ENCODE assay signal across 16 cellular contexts in genomic region chr21:34535886-34536285, GRCh38. TPM values are rescaled to one million over a fixed set of nuclear protein-coding genes. Genes with fewer than 3 reads are reported as not detected.
"Had no signal": no experiment of that assay in that cellular context is flagged by ENCODE, and none has a peak within 500 bp of the region (broad histone marks: within the 10 kb centered on the region; RNA-seq: fewer than 3 reads in every experiment).

No MANE protein-coding gene starts in this region.

- DNase-seq: activated CD4-positive, alpha-beta T cell treated with anti-CD3 and anti-CD28 coated beads, Interleukin-2, amount 50 U/mL, for 1 hour; activated CD8-positive, alpha-beta memory T cell treated with anti-CD3 and anti-CD28 coated beads for 24 hours; activated gamma-delta T cell treated with Interleukin-2 at 50 U/mL for 16 hours; anterior cingulate cortex; dorsolateral prefrontal cortex; hypothalamus; pancreas; stimulated activated CD4-positive, alpha-beta T cell treated with anti-CD3 and anti-CD28 coated beads, Interleukin-2, amount 100 ng/mL, for 48 hours; T-cell; T-helper 9 cell; upper lobe of right lung had no signal

- ATAC-seq: activated CD4-positive, CD25-positive, alpha-beta regulatory T cell treated with anti-CD3 and anti-CD28 coated beads, Interleukin-2, amount 50 U/mL, for 24 hours; pancreas; stimulated activated memory B cell treated with anti-CD40 and anti-IgM and Interleukin-4, amounts not matched to agents 10 μg/mL and 1 μg/mL and 100 μg/mL, for 72 hours; T-cell; upper lobe of right lung had no signal

- FAIRE-seq: bronchial epithelial cell, pancreas had no signal

- H3K4me1 ChIP-seq: pancreas, upper lobe of right lung had no signal

- H3K4me3 ChIP-seq: dorsolateral prefrontal cortex, pancreas, SK-N-MC, upper lobe of right lung had no signal

- H3K27me3 ChIP-seq: dorsolateral prefrontal cortex, pancreas, upper lobe of right lung had no signal

- H3K36me3 ChIP-seq: pancreas, upper lobe of right lung had no signal

- H3K27ac ChIP-seq: SK-N-MC, upper lobe of right lung had no signal

- H3K9me3 ChIP-seq: pancreas, upper lobe of right lung had no signal

RNA-seq across cellular contexts. Expression of gene KCNE1, which starts 23.9 kb away (rescaled TPM):
- total RNA-seq: kidney epithelial cell had no signal
